9 cellular contexts compared by ENCODE assay signal in genomic region chr9:37414503-37414943, GRCh38. TPM values are rescaled to one million over a fixed set of nuclear protein-coding genes. Genes with fewer than 3 reads are reported as not detected.
A peak's percentile ranks its signal among the peaks of the same experiment; 100 is the strongest.
DNase-seq lines count a peak whose midpoint lies in the region; ATAC-seq and TF ChIP-seq lines count a peak whose summit lies in the region.
"Had no signal": no experiment of that assay in that cellular context is flagged by ENCODE, and none has a peak within 500 bp of the region (broad histone marks: within the 10 kb centered on the region; RNA-seq: fewer than 3 reads in every experiment).

No MANE protein-coding gene starts in this region.

- no peak overlapping the region for H3K27ac ChIP-seq in ACC112 (ENCODE audit: low read depth, low read length)
- peak overlapping the region; percentile 19 for H3K27ac ChIP-seq in cingulate gyrus (ENCODE audit: low read depth, low read length)

- H3K27ac Mint-ChIP-seq in neural crest cell (ENCODE audit: unreplicated experiment): peak overlapping the region; percentile 50

- H3K79me2 ChIP-seq in ACC112 (ENCODE audit: control insufficient read depth, insufficient read depth, low read length, unreplicated experiment): no peaks in the 10 kb centered on the region

- H3K27me3 ChIP-seq in ACC112 (ENCODE audit: insufficient read depth, low read length): no peaks in the 10 kb centered on the region
- no peaks in the 10 kb centered on the region for H3K27me3 ChIP-seq in NT2/D1 (ENCODE audit: insufficient read depth, insufficient read length)

- peak overlapping the region; percentile 80 for H2AFZ ChIP-seq in ACC112 (ENCODE audit: low read length, unreplicated experiment)

- no peaks in the 10 kb centered on the region for H3K36me3 ChIP-seq in ACC112 (ENCODE audit: insufficient read depth, low read length)
- H3K36me3 ChIP-seq in NT2/D1 (ENCODE audit: insufficient read depth, insufficient read length, low read length): no peaks in the 10 kb centered on the region

- DNase-seq in NT2/D1 (ENCODE audit: low read depth, low spot score) (no peak), neural crest cell (ENCODE audit: low read depth, low spot score) (no peak)
- DNase-seq in activated T-cell treated with anti-CD3 and anti-CD28 coated beads, Interleukin-2, amount 50 U/mL, for 4 hours: no peak

- peaks cover 3% of the 10 kb centered on the region for H3K4me1 ChIP-seq in ACC112 (ENCODE audit: control insufficient read depth, insufficient read depth, low read length, unreplicated experiment)
- peaks cover 33% of the 10 kb centered on the region for H3K4me1 ChIP-seq in NT2/D1 (ENCODE audit: insufficient read depth, insufficient read length)

- H3K4me3 Mint-ChIP-seq in neural crest cell: no peak overlapping the region
- no peak overlapping the region for H3K4me3 Mint-ChIP-seq in activated T-cell treated with anti-CD3 and anti-CD28 coated beads, Interleukin-2, amount 50 U/mL, for 4 hours

- no peaks in the 10 kb centered on the region for H3K36me3 Mint-ChIP-seq in neural crest cell (ENCODE audit: low read depth)
- no peaks in the 10 kb centered on the region for H3K36me3 Mint-ChIP-seq in activated T-cell treated with anti-CD3 and anti-CD28 coated beads, Interleukin-2, amount 50 U/mL, for 4 hours (ENCODE audit: insufficient read depth)

- H3K9ac ChIP-seq in NT2/D1 (ENCODE audit: insufficient read length, low read depth): peak overlapping the region; percentile 32

- no peak overlapping the region for H3K4me3 ChIP-seq in ACC112 (ENCODE audit: low read depth, low read length)
- H3K4me3 ChIP-seq in NT2/D1 (ENCODE audit: insufficient read length, low read depth): no peak overlapping the region

- no peaks in the 10 kb centered on the region for H3K9me3 Mint-ChIP-seq in neural crest cell
- no peaks in the 10 kb centered on the region for H3K9me3 Mint-ChIP-seq in activated T-cell treated with anti-CD3 and anti-CD28 coated beads, Interleukin-2, amount 50 U/mL, for 4 hours
- H3K9me3 Mint-ChIP-seq: activated T-cell treated with anti-CD3 and anti-CD28 coated beads, Interleukin-2, amount 50 U/mL, for 72 hours had no signal

- ATAC-seq in GM18511 (IDR thresholded peaks at IDR 0.05; ENCODE audit: unreplicated experiment) (no peak), GM21526 (IDR thresholded peaks at IDR 0.05; ENCODE audit: low FRiP score, unreplicated experiment) (no peak), GM21360 (IDR thresholded peaks at IDR 0.05; ENCODE audit: unreplicated experiment) (no peak)
- ATAC-seq in activated T-cell treated with anti-CD3 and anti-CD28 coated beads, Interleukin-2, amount 50 U/mL, for 4 hours: no peak

- no peaks in the 10 kb centered on the region for H3K27me3 Mint-ChIP-seq in neural crest cell (ENCODE audit: low read depth)
- H3K27me3 Mint-ChIP-seq in activated T-cell treated with anti-CD3 and anti-CD28 coated beads, Interleukin-2, amount 50 U/mL, for 4 hours (ENCODE audit: low read depth): peaks cover 5% of the 10 kb centered on the region

- H3K9me3 ChIP-seq in NT2/D1 (ENCODE audit: insufficient read depth, low read length): no peaks in the 10 kb centered on the region

- TF ChIP-seq CTCF in neural crest cell (conservative IDR thresholded peaks at IDR 0.05): no peak

- H3K4me1 Mint-ChIP-seq in neural crest cell: peaks cover 16% of the 10 kb centered on the region
- H3K4me1 Mint-ChIP-seq in activated T-cell treated with anti-CD3 and anti-CD28 coated beads, Interleukin-2, amount 50 U/mL, for 4 hours (ENCODE audit: low read depth): peaks cover 28% of the 10 kb centered on the region

RNA-seq across cellular contexts. Expression of gene GRHPR, which starts 8.0 kb away (rescaled TPM):
- total RNA-seq in neural crest cell: 120 and 121 TPM in 2 replicates
- total RNA-seq in activated T-cell treated with anti-CD3 and anti-CD28 coated beads, Interleukin-2, amount 50 U/mL, for 4 hours: 10 to 100 TPM; 52.8 to 79.1 (median 64.4) TPM

RNA-seq across cellular contexts. Expression of gene ZBTB5, which starts 50.7 kb away (rescaled TPM):
- total RNA-seq in neural crest cell: 21.6 and 22.9 TPM in 2 replicates
- total RNA-seq in activated T-cell treated with anti-CD3 and anti-CD28 coated beads, Interleukin-2, amount 50 U/mL, for 4 hours: 1 to 10 TPM; 3.9 to 5.2 (median 5.2) TPM
